Comparison of ENCODE assay signal across 8 cellular contexts in genomic region chr13:49652691-49653305, GRCh38. TPM values are rescaled to one million over a fixed set of nuclear protein-coding genes. Genes with fewer than 3 reads are reported as not detected.
DNase-seq lines count a peak whose midpoint lies in the region; ATAC-seq and TF ChIP-seq lines count a peak whose summit lies in the region.

No MANE protein-coding gene starts in this region.

- no peaks in the 10 kb centered on the region for H3K9me3 Mint-ChIP-seq in WTC11

- H3K9me3 ChIP-seq in right cardiac atrium (ENCODE audit: control insufficient read depth, low read length): no peaks in the 10 kb centered on the region
- H3K9me3 ChIP-seq in stomach: no peaks in the 10 kb centered on the region

- H3K36me3 ChIP-seq in stomach: no peaks in the 10 kb centered on the region

- no peaks in the 10 kb centered on the region for H3K27me3 Mint-ChIP-seq in WTC11 (ENCODE audit: low read depth)

- TF ChIP-seq POLR2A in stomach (IDR thresholded peaks at IDR 0.05): no peak

- H3K4me3 ChIP-seq in GM12865 (ENCODE audit: low read depth, low read length) (no peak overlapping the region), right cardiac atrium (ENCODE audit: low read length) (no peak overlapping the region), stomach (no peak overlapping the region)

- H3K27me3 ChIP-seq in right cardiac atrium (ENCODE audit: control insufficient read depth, insufficient read depth) (no peaks in the 10 kb centered on the region), stomach (no peaks in the 10 kb centered on the region)

- POLR2A ChIA-PET in WTC11 (lab: Charles Lee): no interaction called here

- CTCF ChIA-PET in WTC11 (lab: Charles Lee): interaction anchor here (0.6 to 1.2 kb wide), 4 partner anchors 127 to 283 kb away, joined by 3 to 5 read pairs (median 4); partner anchors contain the start of gene SPRYD7

- H3K4me1 Mint-ChIP-seq in WTC11: peaks cover 4% of the 10 kb centered on the region

- no peak overlapping the region for H3K27ac ChIP-seq in right cardiac atrium (ENCODE audit: low read length)
- no peak overlapping the region for H3K27ac ChIP-seq in stomach

- no peak overlapping the region for H3K4me3 Mint-ChIP-seq in WTC11

- H3K4me1 ChIP-seq in right cardiac atrium (ENCODE audit: control insufficient read depth, insufficient read depth, low read length): no peaks in the 10 kb centered on the region
- H3K4me1 ChIP-seq in stomach: peaks cover 0 to 24% (median 10%) of the 10 kb centered on the region in 4 donors

- H3K27ac Mint-ChIP-seq in WTC11: 0 out of 2 replicates have a peak overlapping the region, but pooled peaks have one; percentile 50

- intact Hi-C loops in right cardiac atrium (cut with DNase I) (loop anchor here in 2 of 4 donors (5.0 to 10.0 kb wide), 2 partner anchors 192 to 195 kb away; no protein-coding TSS in a partner anchor), stomach (cut with DNase I; ENCODE audit: low total_unique reads) (no loop called here)

- peak; percentile 29 for DNase-seq in ACHN
- peak; percentile 56 for DNase-seq in GM12865 (ENCODE audit: low read depth)
- DNase-seq in NCI-H1105 (lab: John Stamatoyannopoulos, UW): peak; percentile 34
- DNase-seq in WTC11 (ENCODE audit: low spot score): peak; percentile 56
- DNase-seq in right cardiac atrium: peak in 1 of 3 donors; percentile 52
- peak; percentile 30 for DNase-seq in stomach

- WGBS in right cardiac atrium: 48% methylated on average over 11 of the region's 11 CpGs
- 36 to 59% (median 45%) methylated on average over 9 to 11 of the region's 11 CpGs for WGBS in stomach, 5 donors

- in situ Hi-C loops in ACHN (cut with HindIII; ENCODE audit: low pct_ligation_motif_present, low pct_unique_long_range_greater_than_20kb, low sequenced_read_pairs): no loop called here

- TF ChIP-seq CTCF in GM12865 (IDR thresholded peaks at IDR 0.05; ENCODE audit: insufficient read depth, low read depth, low read length, missing control alignments) (peak; percentile 44), WTC11 (IDR thresholded peaks at IDR 0.05) (no peak), stomach (IDR thresholded peaks at IDR 0.05) (peak in 3 of 7 experiments; percentile 20 to 41 (median 28))

- ATAC-seq in WTC11: peak; percentile 92
- ATAC-seq in right cardiac atrium: peak; percentile 15 to 71
- ATAC-seq in HG03039 (IDR thresholded peaks at IDR 0.05; ENCODE audit: unreplicated experiment): no peak
- ATAC-seq in GM19452 (IDR thresholded peaks at IDR 0.05; ENCODE audit: unreplicated experiment): no peak

- H3K36me3 Mint-ChIP-seq in WTC11: peaks cover 6% of the 10 kb centered on the region

- TF ChIP-seq EP300 in stomach (IDR thresholded peaks at IDR 0.05): no peak

TF ChIP-seq in WTC11, 78 proteins besides CTCF, POLR2A, EP300 and RAD21 (continues in another document):
- TF ChIP-seq, protein P1, sequence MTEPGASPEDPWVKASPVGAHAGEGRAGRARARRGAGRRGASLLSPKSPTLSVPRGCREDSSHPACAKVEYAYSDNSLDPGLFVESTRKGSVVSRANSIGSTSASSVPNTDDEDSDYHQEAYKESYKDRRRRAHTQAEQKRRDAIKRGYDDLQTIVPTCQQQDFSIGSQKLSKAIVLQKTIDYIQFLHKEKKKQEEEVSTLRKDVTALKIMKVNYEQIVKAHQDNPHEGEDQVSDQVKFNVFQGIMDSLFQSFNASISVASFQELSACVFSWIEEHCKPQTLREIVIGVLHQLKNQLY (CRISPR knock-in tag; IDR thresholded peaks at IDR 0.05): no peak
- no peak for TF ChIP-seq ARID4B (CRISPR knock-in tag; IDR thresholded peaks at IDR 0.05; ENCODE audit: borderline replicate concordance)
- TF ChIP-seq TP53 (CRISPR knock-in tag; IDR thresholded peaks at IDR 0.05): no peak
- TF ChIP-seq CREB1 (CRISPR knock-in tag; IDR thresholded peaks at IDR 0.05): no peak
- TF ChIP-seq HMGXB4 (CRISPR knock-in tag; IDR thresholded peaks at IDR 0.05): no peak
- TF ChIP-seq, protein P2, sequence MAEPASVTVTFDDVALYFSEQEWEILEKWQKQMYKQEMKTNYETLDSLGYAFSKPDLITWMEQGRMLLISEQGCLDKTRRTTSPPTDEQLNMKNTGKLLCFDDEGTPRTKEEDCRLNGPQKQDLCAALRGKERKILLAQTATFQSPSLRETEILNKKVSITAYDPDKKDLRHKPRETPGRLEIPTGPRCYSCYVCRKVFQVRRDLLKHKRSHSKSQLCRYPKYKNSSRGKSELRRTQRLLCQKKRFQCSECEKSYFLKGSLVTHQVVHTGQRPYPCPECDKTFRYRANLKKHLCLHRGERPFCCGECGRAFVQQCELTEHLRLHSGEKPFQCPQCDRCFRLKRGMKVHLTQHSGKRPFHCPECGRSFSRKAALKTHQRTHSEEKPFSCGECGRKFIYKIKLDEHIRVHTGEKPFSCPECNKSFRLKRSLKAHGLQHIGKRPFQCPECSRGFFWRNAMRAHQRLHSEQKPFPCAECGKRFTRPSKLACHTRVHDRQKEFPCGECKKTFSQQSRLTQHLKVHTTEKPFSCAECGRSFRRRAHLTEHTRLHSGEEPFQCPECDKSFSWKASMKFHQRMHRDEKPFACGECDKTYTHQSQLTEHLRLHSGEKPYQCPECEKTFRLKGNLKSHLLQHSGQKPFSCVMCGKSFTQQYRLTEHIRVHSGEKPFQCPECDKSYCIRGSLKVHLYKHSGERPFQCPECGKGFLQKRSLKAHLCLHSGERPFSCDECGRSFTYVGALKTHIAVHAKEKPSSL (CRISPR knock-in tag; conservative IDR thresholded peaks at IDR 0.05): no peak
- TF ChIP-seq, protein P3, sequence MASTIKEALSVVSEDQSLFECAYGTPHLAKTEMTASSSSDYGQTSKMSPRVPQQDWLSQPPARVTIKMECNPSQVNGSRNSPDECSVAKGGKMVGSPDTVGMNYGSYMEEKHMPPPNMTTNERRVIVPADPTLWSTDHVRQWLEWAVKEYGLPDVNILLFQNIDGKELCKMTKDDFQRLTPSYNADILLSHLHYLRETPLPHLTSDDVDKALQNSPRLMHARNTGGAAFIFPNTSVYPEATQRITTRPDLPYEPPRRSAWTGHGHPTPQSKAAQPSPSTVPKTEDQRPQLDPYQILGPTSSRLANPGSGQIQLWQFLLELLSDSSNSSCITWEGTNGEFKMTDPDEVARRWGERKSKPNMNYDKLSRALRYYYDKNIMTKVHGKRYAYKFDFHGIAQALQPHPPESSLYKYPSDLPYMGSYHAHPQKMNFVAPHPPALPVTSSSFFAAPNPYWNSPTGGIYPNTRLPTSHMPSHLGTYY (CRISPR knock-in tag; IDR thresholded peaks at IDR 0.05): no peak

RNA-seq across cellular contexts. Expression of gene ARL11, which starts 24.5 kb away (rescaled TPM):
- total RNA-seq in WTC11 (2021) (0.35 to 0.53 TPM (median 0.41 TPM) in 3 replicates), right cardiac atrium (under 1 TPM; 0.33 to 0.82 (median 0.54) TPM), stomach (under 1 TPM in 3 of 5 donors, not detected in 2; under 0.01 to 0.37 (median 0.29) TPM)
- polyA plus RNA-seq in right cardiac atrium (0.32 TPM), stomach (1 to 10 TPM in 1 of 3 donors, under 1 TPM in 2; 0.73 to 1.2 (median 0.92) TPM)

RNA-seq across cellular contexts. Expression of gene EBPL, which starts 38.5 kb away (rescaled TPM):
- total RNA-seq in WTC11 (2021): 92.5 to 137 TPM (median 126 TPM) in 3 replicates
- total RNA-seq in right cardiac atrium: 10 to 100 TPM in 3 of 4 donors, 1 to 10 TPM in 1; 8.1 to 11.5 (median 11.0) TPM
- polyA plus RNA-seq in right cardiac atrium: 9.3 TPM
- 100 to 1,000 TPM in 2 of 5 donors, 10 to 100 TPM in 3; 36.5 to 307 (median 79.3) TPM for total RNA-seq in stomach
- polyA plus RNA-seq in stomach: 10 to 100 TPM; 38.5 to 92.0 (median 49.8) TPM

Comparison
In these comparisons a context has a peak if more than half of its experiments do, and no peak if none do; other contexts are left out.
1. ATAC-seq: peak in WTC11 (single experiment) and right cardiac atrium (2 of 2); none in HG03039 (single experiment) and GM19452 (single experiment).